ENCODE assay signal across 1 cellular context in the genomic region with DNA sequence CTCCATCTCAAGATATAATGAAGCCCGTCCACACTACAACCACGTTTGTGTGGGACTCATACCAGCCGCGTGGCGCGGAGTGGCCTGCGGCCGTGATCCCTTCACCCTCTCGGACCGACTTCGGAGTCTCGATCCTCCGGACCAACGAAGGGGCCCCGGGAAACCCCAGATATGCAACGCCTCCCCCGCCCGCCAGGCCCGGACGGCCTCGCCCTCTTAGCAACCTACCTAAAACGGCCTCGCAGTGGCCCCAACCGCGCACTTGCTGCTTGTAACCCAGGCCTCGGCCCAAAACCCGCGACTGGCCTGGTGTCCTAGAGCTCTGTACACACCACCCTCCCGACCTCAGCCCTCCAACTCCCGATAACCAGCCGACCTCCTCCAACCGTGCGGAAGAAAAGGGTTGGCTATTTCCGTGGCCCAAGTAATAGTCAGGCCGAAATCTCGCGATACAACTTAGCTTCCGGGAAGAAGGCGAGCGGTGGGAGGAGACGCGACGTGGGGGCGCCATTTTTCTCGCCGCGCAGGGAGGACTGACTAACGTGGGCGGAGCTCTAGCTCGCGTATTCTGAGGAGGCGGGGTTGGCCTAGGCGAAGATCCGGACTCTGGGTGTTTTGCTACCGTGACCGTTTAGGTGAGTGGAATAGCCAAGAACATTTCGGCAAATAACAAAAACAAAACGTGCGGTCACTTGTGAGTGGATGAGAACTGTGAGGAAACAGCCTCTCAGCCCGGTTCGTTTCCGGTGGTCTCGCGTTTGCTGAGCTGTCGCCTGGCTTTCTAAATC.
TF ChIP-seq lines count a peak whose summit lies in the region.

A gene (plus strand): TSS at position 579 of the 788 bp plus-strand sequence. CDS start 5,722 bp downstream, outside the sequence.
A gene with protein sequence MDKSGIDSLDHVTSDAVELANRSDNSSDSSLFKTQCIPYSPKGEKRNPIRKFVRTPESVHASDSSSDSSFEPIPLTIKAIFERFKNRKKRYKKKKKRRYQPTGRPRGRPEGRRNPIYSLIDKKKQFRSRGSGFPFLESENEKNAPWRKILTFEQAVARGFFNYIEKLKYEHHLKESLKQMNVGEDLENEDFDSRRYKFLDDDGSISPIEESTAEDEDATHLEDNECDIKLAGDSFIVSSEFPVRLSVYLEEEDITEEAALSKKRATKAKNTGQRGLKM (minus strand): TSS at position 402 of the 788 bp plus-strand sequence. CDS start 2,191 bp downstream, outside the sequence.

TF ChIP-seq in HepG2, 621 proteins besides CTCF, POLR2A, EP300 and RAD21 (continued from another document and continues in another):
- TF ChIP-seq, protein P1, sequence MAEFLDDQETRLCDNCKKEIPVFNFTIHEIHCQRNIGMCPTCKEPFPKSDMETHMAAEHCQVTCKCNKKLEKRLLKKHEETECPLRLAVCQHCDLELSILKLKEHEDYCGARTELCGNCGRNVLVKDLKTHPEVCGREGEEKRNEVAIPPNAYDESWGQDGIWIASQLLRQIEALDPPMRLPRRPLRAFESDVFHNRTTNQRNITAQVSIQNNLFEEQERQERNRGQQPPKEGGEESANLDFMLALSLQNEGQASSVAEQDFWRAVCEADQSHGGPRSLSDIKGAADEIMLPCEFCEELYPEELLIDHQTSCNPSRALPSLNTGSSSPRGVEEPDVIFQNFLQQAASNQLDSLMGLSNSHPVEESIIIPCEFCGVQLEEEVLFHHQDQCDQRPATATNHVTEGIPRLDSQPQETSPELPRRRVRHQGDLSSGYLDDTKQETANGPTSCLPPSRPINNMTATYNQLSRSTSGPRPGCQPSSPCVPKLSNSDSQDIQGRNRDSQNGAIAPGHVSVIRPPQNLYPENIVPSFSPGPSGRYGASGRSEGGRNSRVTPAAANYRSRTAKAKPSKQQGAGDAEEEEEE (CRISPR knock-in tag; IDR thresholded peaks at IDR 0.05; ENCODE audit: borderline replicate concordance): no peak; the same call in 1 of the 2 replicates
- TF ChIP-seq, protein P2, sequence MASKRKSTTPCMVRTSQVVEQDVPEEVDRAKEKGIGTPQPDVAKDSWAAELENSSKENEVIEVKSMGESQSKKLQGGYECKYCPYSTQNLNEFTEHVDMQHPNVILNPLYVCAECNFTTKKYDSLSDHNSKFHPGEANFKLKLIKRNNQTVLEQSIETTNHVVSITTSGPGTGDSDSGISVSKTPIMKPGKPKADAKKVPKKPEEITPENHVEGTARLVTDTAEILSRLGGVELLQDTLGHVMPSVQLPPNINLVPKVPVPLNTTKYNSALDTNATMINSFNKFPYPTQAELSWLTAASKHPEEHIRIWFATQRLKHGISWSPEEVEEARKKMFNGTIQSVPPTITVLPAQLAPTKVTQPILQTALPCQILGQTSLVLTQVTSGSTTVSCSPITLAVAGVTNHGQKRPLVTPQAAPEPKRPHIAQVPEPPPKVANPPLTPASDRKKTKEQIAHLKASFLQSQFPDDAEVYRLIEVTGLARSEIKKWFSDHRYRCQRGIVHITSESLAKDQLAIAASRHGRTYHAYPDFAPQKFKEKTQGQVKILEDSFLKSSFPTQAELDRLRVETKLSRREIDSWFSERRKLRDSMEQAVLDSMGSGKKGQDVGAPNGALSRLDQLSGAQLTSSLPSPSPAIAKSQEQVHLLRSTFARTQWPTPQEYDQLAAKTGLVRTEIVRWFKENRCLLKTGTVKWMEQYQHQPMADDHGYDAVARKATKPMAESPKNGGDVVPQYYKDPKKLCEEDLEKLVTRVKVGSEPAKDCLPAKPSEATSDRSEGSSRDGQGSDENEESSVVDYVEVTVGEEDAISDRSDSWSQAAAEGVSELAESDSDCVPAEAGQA (IDR thresholded peaks at IDR 0.05; ENCODE audit: low read depth): peak; percentile 27; the same call in 1 of the 2 replicates
- TF ChIP-seq, protein P2 (CRISPR knock-in tag; IDR thresholded peaks at IDR 0.05; ENCODE audit: borderline replicate concordance): no peak
- TF ChIP-seq RFXANK (CRISPR knock-in tag; IDR thresholded peaks at IDR 0.05) (no peak), SP1 (IDR thresholded peaks at IDR 0.05) (no peak), SP1 (CRISPR knock-in tag; IDR thresholded peaks at IDR 0.05) (peak; percentile 54; the same call in 1 of the 2 replicates), KDM5A (IDR thresholded peaks at IDR 0.05; ENCODE audit: borderline replicate concordance, low read length) (peak; percentile 36; the same call in 1 of the 2 replicates), ZFP41 (CRISPR knock-in tag; IDR thresholded peaks at IDR 0.05; ENCODE audit: borderline replicate concordance) (no peak), SALL2 (CRISPR knock-in tag; IDR thresholded peaks at IDR 0.05) (peak; percentile 70; the same call in 1 of the 2 replicates), EHMT2 (IDR thresholded peaks at IDR 0.05; ENCODE audit: borderline replicate concordance, low read depth, low read length) (no peak), ZNF441 (CRISPR knock-in tag; IDR thresholded peaks at IDR 0.05; ENCODE audit: borderline replicate concordance) (no peak), ZFX (CRISPR knock-in tag; IDR thresholded peaks at IDR 0.05; ENCODE audit: low read depth) (peak; percentile 92), RORA (CRISPR knock-in tag; IDR thresholded peaks at IDR 0.05) (no peak), AHR (CRISPR knock-in tag; IDR thresholded peaks at IDR 0.05) (peak; percentile 61; the same call in 1 of the 2 replicates), MAZ (IDR thresholded peaks at IDR 0.05; ENCODE audit: borderline replicate concordance, low read depth, low read length) (0 out of 2 replicates have a peak, but pooled peaks have one; percentile 26), MAZ (CRISPR knock-in tag; IDR thresholded peaks at IDR 0.05; ENCODE audit: low read depth) (0 out of 2 replicates have a peak, but pooled peaks have one; percentile 7), ELF4 (CRISPR knock-in tag; IDR thresholded peaks at IDR 0.05; ENCODE audit: borderline replicate concordance) (0 out of 2 replicates have a peak, but pooled peaks have one; percentile 77), ZNF543 (CRISPR knock-in tag; IDR thresholded peaks at IDR 0.05) (0 out of 2 replicates have a peak, but pooled peaks have one; percentile 47), ZNF598 (CRISPR knock-in tag; IDR thresholded peaks at IDR 0.05; ENCODE audit: borderline replicate concordance) (no peak), ZNF207 (IDR thresholded peaks at IDR 0.05; ENCODE audit: borderline replicate concordance) (no peak), ZSCAN20 (CRISPR knock-in tag; IDR thresholded peaks at IDR 0.05; ENCODE audit: borderline replicate concordance) (no peak), TOPORS (CRISPR knock-in tag; IDR thresholded peaks at IDR 0.05) (no peak)
- TF ChIP-seq, protein P3, sequence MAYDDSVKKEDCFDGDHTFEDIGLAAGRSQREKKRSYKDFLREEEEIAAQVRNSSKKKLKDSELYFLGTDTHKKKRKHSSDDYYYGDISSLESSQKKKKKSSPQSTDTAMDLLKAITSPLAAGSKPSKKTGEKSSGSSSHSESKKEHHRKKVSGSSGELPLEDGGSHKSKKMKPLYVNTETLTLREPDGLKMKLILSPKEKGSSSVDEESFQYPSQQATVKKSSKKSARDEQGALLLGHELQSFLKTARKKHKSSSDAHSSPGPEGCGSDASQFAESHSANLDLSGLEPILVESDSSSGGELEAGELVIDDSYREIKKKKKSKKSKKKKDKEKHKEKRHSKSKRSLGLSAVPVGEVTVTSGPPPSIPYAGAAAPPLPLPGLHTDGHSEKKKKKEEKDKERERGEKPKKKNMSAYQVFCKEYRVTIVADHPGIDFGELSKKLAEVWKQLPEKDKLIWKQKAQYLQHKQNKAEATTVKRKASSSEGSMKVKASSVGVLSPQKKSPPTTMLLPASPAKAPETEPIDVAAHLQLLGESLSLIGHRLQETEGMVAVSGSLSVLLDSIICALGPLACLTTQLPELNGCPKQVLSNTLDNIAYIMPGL (CRISPR knock-in tag; IDR thresholded peaks at IDR 0.05; ENCODE audit: borderline replicate concordance in 1 of 2, low read depth in 1 of 2): peak; percentile 84 to 91
- TF ChIP-seq, protein P4, sequence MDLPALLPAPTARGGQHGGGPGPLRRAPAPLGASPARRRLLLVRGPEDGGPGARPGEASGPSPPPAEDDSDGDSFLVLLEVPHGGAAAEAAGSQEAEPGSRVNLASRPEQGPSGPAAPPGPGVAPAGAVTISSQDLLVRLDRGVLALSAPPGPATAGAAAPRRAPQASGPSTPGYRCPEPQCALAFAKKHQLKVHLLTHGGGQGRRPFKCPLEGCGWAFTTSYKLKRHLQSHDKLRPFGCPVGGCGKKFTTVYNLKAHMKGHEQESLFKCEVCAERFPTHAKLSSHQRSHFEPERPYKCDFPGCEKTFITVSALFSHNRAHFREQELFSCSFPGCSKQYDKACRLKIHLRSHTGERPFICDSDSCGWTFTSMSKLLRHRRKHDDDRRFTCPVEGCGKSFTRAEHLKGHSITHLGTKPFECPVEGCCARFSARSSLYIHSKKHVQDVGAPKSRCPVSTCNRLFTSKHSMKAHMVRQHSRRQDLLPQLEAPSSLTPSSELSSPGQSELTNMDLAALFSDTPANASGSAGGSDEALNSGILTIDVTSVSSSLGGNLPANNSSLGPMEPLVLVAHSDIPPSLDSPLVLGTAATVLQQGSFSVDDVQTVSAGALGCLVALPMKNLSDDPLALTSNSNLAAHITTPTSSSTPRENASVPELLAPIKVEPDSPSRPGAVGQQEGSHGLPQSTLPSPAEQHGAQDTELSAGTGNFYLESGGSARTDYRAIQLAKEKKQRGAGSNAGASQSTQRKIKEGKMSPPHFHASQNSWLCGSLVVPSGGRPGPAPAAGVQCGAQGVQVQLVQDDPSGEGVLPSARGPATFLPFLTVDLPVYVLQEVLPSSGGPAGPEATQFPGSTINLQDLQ (CRISPR knock-in tag; IDR thresholded peaks at IDR 0.05): peak; percentile 79; the same call in 1 of the 2 replicates
- TF ChIP-seq, protein P5, sequence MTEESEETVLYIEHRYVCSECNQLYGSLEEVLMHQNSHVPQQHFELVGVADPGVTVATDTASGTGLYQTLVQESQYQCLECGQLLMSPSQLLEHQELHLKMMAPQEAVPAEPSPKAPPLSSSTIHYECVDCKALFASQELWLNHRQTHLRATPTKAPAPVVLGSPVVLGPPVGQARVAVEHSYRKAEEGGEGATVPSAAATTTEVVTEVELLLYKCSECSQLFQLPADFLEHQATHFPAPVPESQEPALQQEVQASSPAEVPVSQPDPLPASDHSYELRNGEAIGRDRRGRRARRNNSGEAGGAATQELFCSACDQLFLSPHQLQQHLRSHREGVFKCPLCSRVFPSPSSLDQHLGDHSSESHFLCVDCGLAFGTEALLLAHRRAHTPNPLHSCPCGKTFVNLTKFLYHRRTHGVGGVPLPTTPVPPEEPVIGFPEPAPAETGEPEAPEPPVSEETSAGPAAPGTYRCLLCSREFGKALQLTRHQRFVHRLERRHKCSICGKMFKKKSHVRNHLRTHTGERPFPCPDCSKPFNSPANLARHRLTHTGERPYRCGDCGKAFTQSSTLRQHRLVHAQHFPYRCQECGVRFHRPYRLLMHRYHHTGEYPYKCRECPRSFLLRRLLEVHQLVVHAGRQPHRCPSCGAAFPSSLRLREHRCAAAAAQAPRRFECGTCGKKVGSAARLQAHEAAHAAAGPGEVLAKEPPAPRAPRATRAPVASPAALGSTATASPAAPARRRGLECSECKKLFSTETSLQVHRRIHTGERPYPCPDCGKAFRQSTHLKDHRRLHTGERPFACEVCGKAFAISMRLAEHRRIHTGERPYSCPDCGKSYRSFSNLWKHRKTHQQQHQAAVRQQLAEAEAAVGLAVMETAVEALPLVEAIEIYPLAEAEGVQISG (CRISPR knock-in tag; IDR thresholded peaks at IDR 0.05): peak; percentile 80
- TF ChIP-seq, protein P6, sequence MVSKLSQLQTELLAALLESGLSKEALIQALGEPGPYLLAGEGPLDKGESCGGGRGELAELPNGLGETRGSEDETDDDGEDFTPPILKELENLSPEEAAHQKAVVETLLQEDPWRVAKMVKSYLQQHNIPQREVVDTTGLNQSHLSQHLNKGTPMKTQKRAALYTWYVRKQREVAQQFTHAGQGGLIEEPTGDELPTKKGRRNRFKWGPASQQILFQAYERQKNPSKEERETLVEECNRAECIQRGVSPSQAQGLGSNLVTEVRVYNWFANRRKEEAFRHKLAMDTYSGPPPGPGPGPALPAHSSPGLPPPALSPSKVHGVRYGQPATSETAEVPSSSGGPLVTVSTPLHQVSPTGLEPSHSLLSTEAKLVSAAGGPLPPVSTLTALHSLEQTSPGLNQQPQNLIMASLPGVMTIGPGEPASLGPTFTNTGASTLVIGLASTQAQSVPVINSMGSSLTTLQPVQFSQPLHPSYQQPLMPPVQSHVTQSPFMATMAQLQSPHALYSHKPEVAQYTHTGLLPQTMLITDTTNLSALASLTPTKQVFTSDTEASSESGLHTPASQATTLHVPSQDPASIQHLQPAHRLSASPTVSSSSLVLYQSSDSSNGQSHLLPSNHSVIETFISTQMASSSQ (IDR thresholded peaks at IDR 0.05; ENCODE audit: low read depth): peak; percentile 20; the same call in 1 of the 2 replicates
- TF ChIP-seq, protein P6 (CRISPR knock-in tag; IDR thresholded peaks at IDR 0.05; ENCODE audit: borderline replicate concordance): peak; percentile 57; the same call in 1 of the 2 replicates
